ENCODE assay signal across 12 cellular contexts in genomic region chr1:204103121-204103741, GRCh38. TPM values are rescaled to one million over a fixed set of nuclear protein-coding genes. Genes with fewer than 3 reads are reported as not detected.
DNase-seq lines count a peak whose midpoint lies in the region; ATAC-seq, FAIRE-seq and TF ChIP-seq lines count a peak whose summit lies in the region.
"Had no signal": no experiment of that assay in that cellular context is flagged by ENCODE, and none has a peak within 500 bp of the region (broad histone marks: within the 10 kb centered on the region; RNA-seq: fewer than 3 reads in every experiment).

No MANE protein-coding gene starts in this region.

- no peak for FAIRE-seq in astrocyte (lab: Jason Lieb, UNC)

- TF ChIP-seq CTCF in heart right ventricle (IDR thresholded peaks at IDR 0.05) (no peak), astrocyte (IDR thresholded peaks at IDR 0.05; ENCODE audit: insufficient read depth, low read depth, low read length) (no peak), lung (IDR thresholded peaks at IDR 0.05; ENCODE audit: control extremely low read depth, extremely low read depth) (no peak), type B pancreatic cell (conservative IDR thresholded peaks at IDR 0.05) (no peak)

- H4K20me1 ChIP-seq in astrocyte (ENCODE audit: insufficient read depth, low read length): no peaks in the 10 kb centered on the region

- H3K27me3 Mint-ChIP-seq in astrocyte (ENCODE audit: low read depth, unreplicated experiment) (no peaks in the 10 kb centered on the region), type B pancreatic cell (no peaks in the 10 kb centered on the region)
- H3K27me3 Mint-ChIP-seq in activated T-helper 2 cell treated with anti-CD3 and anti-CD28 coated beads, Interferon-gamma antibody, Interleukin-2, Interleukin-4, amounts not matched to agents 10 μg/mL and 5 μg/mL and 100 μg/mL, durations not matched to agents 14 hours and 24 hours and 36 hours (ENCODE audit: low read depth): peaks cover 1% of the 10 kb centered on the region

- H3K9ac ChIP-seq in astrocyte (ENCODE audit: low read length): no peak overlapping the region

- no peak for ATAC-seq in heart right ventricle
- no peak for ATAC-seq in lung (ENCODE audit: insufficient read depth, low FRiP score)
- no peak for ATAC-seq in HG02840 (IDR thresholded peaks at IDR 0.05; ENCODE audit: low FRiP score, unreplicated experiment)

- no peaks in the 10 kb centered on the region for H3K9me3 ChIP-seq in heart right ventricle
- no peaks in the 10 kb centered on the region for H3K9me3 ChIP-seq in astrocyte (ENCODE audit: insufficient read depth, low read depth, low read length)
- no peaks in the 10 kb centered on the region for H3K9me3 ChIP-seq in lung (ENCODE audit: control insufficient read depth in 2 of 2, insufficient read depth in 1 of 2, low read length in 1 of 2)
- H3K9me3 ChIP-seq: HAP-1 had no signal

- DNase-seq in heart right ventricle (no peak), cardiac septum (ENCODE audit: low spot score) (no peak), astrocyte (ENCODE audit: low read depth) (peak; percentile 20), lung (ENCODE audit: low spot score) (no peak), type B pancreatic cell (ENCODE audit: extremely low spot score, unreplicated experiment) (no peak), NCI-H2171 treated with DMSO at 0.1 percent for 48 hours (lab: John Stamatoyannopoulos, UW) (no peak)
- DNase-seq in activated T-helper 2 cell treated with anti-CD3 and anti-CD28 coated beads, Interferon-gamma antibody, Interleukin-2, Interleukin-4, amounts not matched to agents 10 μg/mL and 5 μg/mL and 100 μg/mL, durations not matched to agents 14 hours and 24 hours and 36 hours (ENCODE audit: low spot score): no peak
- DNase-seq: central memory CD4-positive, alpha-beta T cell; left cardiac atrium had no signal

- peak overlapping the region; percentile 4 for H3K27ac Mint-ChIP-seq in astrocyte (ENCODE audit: unreplicated experiment)
- no peak overlapping the region for H3K27ac Mint-ChIP-seq in type B pancreatic cell
- H3K27ac Mint-ChIP-seq in activated T-helper 2 cell treated with anti-CD3 and anti-CD28 coated beads, Interferon-gamma antibody, Interleukin-2, Interleukin-4, amounts not matched to agents 10 μg/mL and 5 μg/mL and 100 μg/mL, durations not matched to agents 14 hours and 24 hours and 36 hours: no peak overlapping the region
- H3K27ac Mint-ChIP-seq: CD14-positive monocyte had no signal

- peaks cover 18 to 83% (median 48%) of the 10 kb centered on the region in 9 donors for H3K4me1 ChIP-seq in heart right ventricle
- peaks cover 28% of the 10 kb centered on the region for H3K4me1 ChIP-seq in astrocyte (ENCODE audit: insufficient read depth, low read length)
- H3K4me1 ChIP-seq in lung (ENCODE audit: control insufficient read depth in 2 of 2, insufficient read depth in 2 of 2, low read length in 2 of 2): peaks cover 12 to 60% of the 10 kb centered on the region in 2 donors

- H3K36me3 ChIP-seq in heart right ventricle (no peaks in the 10 kb centered on the region), astrocyte (ENCODE audit: insufficient read depth, low read length) (no peaks in the 10 kb centered on the region), lung (ENCODE audit: control insufficient read depth in 2 of 2, insufficient read depth in 2 of 2, low read length in 2 of 2) (no peaks in the 10 kb centered on the region)
- H3K36me3 ChIP-seq: HAP-1 had no signal

- H3K79me2 ChIP-seq in astrocyte (ENCODE audit: insufficient read depth, low read length): peaks cover 2% of the 10 kb centered on the region

- H3K27me3 ChIP-seq in heart right ventricle (no peaks in the 10 kb centered on the region), astrocyte (ENCODE audit: insufficient read depth, low read length) (no peaks in the 10 kb centered on the region), lung (ENCODE audit: control insufficient read depth, insufficient read depth) (no peaks in the 10 kb centered on the region)

- intact Hi-C loops in heart right ventricle (cut with DNase I): no loop called here
- intact Hi-C loops in cardiac septum (cut with DNase I): no loop called here
- intact Hi-C loops in activated T-helper 2 cell treated with anti-CD3 and anti-CD28 coated beads, Interferon-gamma antibody, Interleukin-2, Interleukin-4, amounts not matched to agents 10 μg/mL and 5 μg/mL and 100 μg/mL, durations not matched to agents 14 hours and 24 hours and 36 hours (cut with micrococcal nuclease): no loop called here

- H3K4me3 ChIP-seq in heart right ventricle: peak overlapping the region in 2 of 10 donors; percentile 4 to 7
- H3K4me3 ChIP-seq in astrocyte (ENCODE audit: insufficient read depth, low read depth, low read length): no peak overlapping the region
- no peak overlapping the region for H3K4me3 ChIP-seq in lung
- H3K4me3 ChIP-seq: HAP-1 had no signal

- no peak overlapping the region for H3K4me2 ChIP-seq in astrocyte (ENCODE audit: low read length)

- H3K9me3 Mint-ChIP-seq in astrocyte (ENCODE audit: unreplicated experiment): no peaks in the 10 kb centered on the region
- H3K9me3 Mint-ChIP-seq in type B pancreatic cell: no peaks in the 10 kb centered on the region
- no peaks in the 10 kb centered on the region for H3K9me3 Mint-ChIP-seq in activated T-helper 2 cell treated with anti-CD3 and anti-CD28 coated beads, Interferon-gamma antibody, Interleukin-2, Interleukin-4, amounts not matched to agents 10 μg/mL and 5 μg/mL and 100 μg/mL, durations not matched to agents 14 hours and 24 hours and 36 hours

- no peak overlapping the region for H2AFZ ChIP-seq in astrocyte (ENCODE audit: low read depth, low read length)

- H3K4me1 Mint-ChIP-seq in astrocyte (ENCODE audit: low read depth, unreplicated experiment) (peaks cover 22% of the 10 kb centered on the region), type B pancreatic cell (ENCODE audit: unreplicated experiment) (peaks cover 28% of the 10 kb centered on the region)
- H3K4me1 Mint-ChIP-seq in activated T-helper 2 cell treated with anti-CD3 and anti-CD28 coated beads, Interferon-gamma antibody, Interleukin-2, Interleukin-4, amounts not matched to agents 10 μg/mL and 5 μg/mL and 100 μg/mL, durations not matched to agents 14 hours and 24 hours and 36 hours (ENCODE audit: low read depth): peaks cover 25% of the 10 kb centered on the region

- no peak overlapping the region for H3K4me3 Mint-ChIP-seq in astrocyte (ENCODE audit: unreplicated experiment)
- peak overlapping the region; percentile 12 for H3K4me3 Mint-ChIP-seq in type B pancreatic cell
- no peak overlapping the region for H3K4me3 Mint-ChIP-seq in activated T-helper 2 cell treated with anti-CD3 and anti-CD28 coated beads, Interferon-gamma antibody, Interleukin-2, Interleukin-4, amounts not matched to agents 10 μg/mL and 5 μg/mL and 100 μg/mL, durations not matched to agents 14 hours and 24 hours and 36 hours (ENCODE audit: low read depth)

- 44 to 55% methylated on average over 4 of the region's 4 CpGs for WGBS in heart right ventricle, 2 donors
- WGBS in lung, 2 donors: 54 to 72% methylated on average over 4 of the region's 4 CpGs

- H3K36me3 Mint-ChIP-seq in astrocyte (ENCODE audit: low read depth, unreplicated experiment): no peaks in the 10 kb centered on the region
- no peaks in the 10 kb centered on the region for H3K36me3 Mint-ChIP-seq in type B pancreatic cell
- no peaks in the 10 kb centered on the region for H3K36me3 Mint-ChIP-seq in activated T-helper 2 cell treated with anti-CD3 and anti-CD28 coated beads, Interferon-gamma antibody, Interleukin-2, Interleukin-4, amounts not matched to agents 10 μg/mL and 5 μg/mL and 100 μg/mL, durations not matched to agents 14 hours and 24 hours and 36 hours (ENCODE audit: low read depth)
- H3K36me3 Mint-ChIP-seq: CD14-positive monocyte had no signal

- H3K27ac ChIP-seq in heart right ventricle (peak overlapping the region; percentile 55 to 88 (median 68)), astrocyte (ENCODE audit: low read depth, low read length) (no peak overlapping the region), lung (ENCODE audit: low read depth in 1 of 2, low read length in 1 of 2) (peak overlapping the region; percentile 46 to 89)

RNA-seq across cellular contexts. Expression of gene SOX13, which starts 30.3 kb away (rescaled TPM):
- total RNA-seq in heart right ventricle: 10 to 100 TPM in 8 of 10 donors, 1 to 10 TPM in 2; 7.3 to 18.6 (median 12.1) TPM
- 10 to 100 TPM in 1 of 2 donors, 1 to 10 TPM in 1; 8.6 to 14.7 TPM for polyA plus RNA-seq in heart right ventricle
- 17.9 TPM for total RNA-seq in cardiac septum
- 9.2 and 12.4 TPM in 2 replicates for total RNA-seq in astrocyte
- total RNA-seq in lung: 10 to 100 TPM; 42.0 to 52.6 TPM
- 10 to 100 TPM; 14.7 to 18.5 TPM for polyA plus RNA-seq in lung
- 38.5 and 39.4 TPM in 2 replicates for total RNA-seq in type B pancreatic cell (ENCODE audit: low replicate concordance)
- total RNA-seq in activated T-helper 2 cell treated with anti-CD3 and anti-CD28 coated beads, Interferon-gamma antibody, Interleukin-2, Interleukin-4, amounts not matched to agents 10 μg/mL and 5 μg/mL and 100 μg/mL, durations not matched to agents 14 hours and 24 hours and 36 hours: 0.62 and 0.71 TPM in 2 replicates
- polyA plus RNA-seq: CD14-positive monocyte had no signal

RNA-seq across cellular contexts. Expression of gene ETNK2, which starts 48.6 kb away (rescaled TPM):
- 1 to 10 TPM in 8 of 10 donors, under 1 TPM in 2; 0.47 to 5.2 (median 2.3) TPM for total RNA-seq in heart right ventricle
- 1 to 10 TPM; 1.1 to 4.2 TPM for polyA plus RNA-seq in heart right ventricle
- 1.9 TPM for total RNA-seq in cardiac septum
- total RNA-seq in astrocyte: 8.2 and 9.7 TPM in 2 replicates
- total RNA-seq in lung: 1 to 10 TPM; 5.0 to 5.8 TPM
- polyA plus RNA-seq in lung: 1 to 10 TPM; 2.2 to 2.8 TPM
- 7.3 and 10.0 TPM in 2 replicates for total RNA-seq in type B pancreatic cell (ENCODE audit: low replicate concordance)
- 0.32 and 0.37 TPM in 2 replicates for total RNA-seq in activated T-helper 2 cell treated with anti-CD3 and anti-CD28 coated beads, Interferon-gamma antibody, Interleukin-2, Interleukin-4, amounts not matched to agents 10 μg/mL and 5 μg/mL and 100 μg/mL, durations not matched to agents 14 hours and 24 hours and 36 hours
- polyA plus RNA-seq: CD14-positive monocyte had no signal
